In genomic region chr10:29223311-29223710, GRCh38 we compare ENCODE assay signal across 34 cellular contexts.
"Had no signal": no experiment of that assay in that cellular context is flagged by ENCODE, and none has a peak within 500 bp of the region (broad histone marks: within the 10 kb centered on the region; RNA-seq: fewer than 3 reads in every experiment).

No MANE protein-coding gene starts in this region.

- DNase-seq: Karpas-422, Kasumi-1, MG63, MM.1S, MV-4-11, NCI-H1092, NCI-H1092 treated with DMSO at 0.1 percent for 48 hours, NCI-H1105, NCI-H1105 treated with DMSO at 0.1 percent for 48 hours, NCI-H1417, NCI-H1417 treated with DMSO at 0.1 percent for 48 hours, NCI-H1436, NCI-H1436 treated with DMSO at 0.1 percent for 48 hours, NCI-H146, NCI-H1694, NCI-H1694 treated with DMSO at 0.1 percent for 48 hours, NCI-H187, NCI-H187 treated with DMSO at 0.1 percent for 48 hours, NCI-H1930, NCI-H2029, NCI-H2029 treated with DMSO at 0.1 percent for 48 hours, NCI-H2081, NCI-H2081 treated with DMSO at 0.1 percent for 48 hours, NCI-H2107, NCI-H2171, NCI-H2171 treated with DMSO at 0.1 percent for 48 hours, NCI-H2227 treated with DMSO at 0.1 percent for 48 hours, NCI-H226, NCI-H345, NCI-H446, NCI-H446 treated with DMSO at 0.1 percent for 48 hours, NCI-H510A, NCI-H510A treated with DMSO at 0.1 percent for 48 hours, NCI-H524 treated with DMSO at 0.1 percent for 48 hours had no signal

- H3K4me3 ChIP-seq: MG63 had no signal

- H3K36me3 ChIP-seq: MG63 had no signal

- H3K27me3 ChIP-seq: MG63 had no signal

- H3K9me3 ChIP-seq: MG63 had no signal
